8 cellular contexts compared by ENCODE assay signal in genomic region chr16:30558789-30559377, GRCh38. TPM values are rescaled to one million over a fixed set of nuclear protein-coding genes. Genes with fewer than 3 reads are reported as not detected.
DNase-seq lines count a peak whose midpoint lies in the region; ATAC-seq and TF ChIP-seq lines count a peak whose summit lies in the region.

No MANE protein-coding gene starts in this region.

- H3K27ac Mint-ChIP-seq in stimulated activated naive CD8-positive, alpha-beta T cell treated with anti-CD3 and anti-CD28 coated beads, Interleukin-15, Interleukin-2, amounts not matched to agents 100 ng/mL and 50 ng/mL, for 24 hours: peak overlapping the region; percentile 91
- no peak overlapping the region for H3K27ac Mint-ChIP-seq in MCF 10A (ENCODE audit: low read depth, unreplicated experiment)

- ATAC-seq in stimulated activated naive CD8-positive, alpha-beta T cell treated with anti-CD3 and anti-CD28 coated beads, Interleukin-15, Interleukin-2, amounts not matched to agents 100 U/mL and 50 U/mL, for 24 hours: no peak
- ATAC-seq in GM19023 (IDR thresholded peaks at IDR 0.05; ENCODE audit: unreplicated experiment) (no peak), HG03045 (IDR thresholded peaks at IDR 0.05; ENCODE audit: unreplicated experiment) (no peak)

- no peaks in the 10 kb centered on the region for H3K9me3 Mint-ChIP-seq in stimulated activated naive CD8-positive, alpha-beta T cell treated with anti-CD3 and anti-CD28 coated beads, Interleukin-15, Interleukin-2, amounts not matched to agents 100 ng/mL and 50 ng/mL, for 24 hours
- H3K9me3 Mint-ChIP-seq in MCF 10A (ENCODE audit: unreplicated experiment): no peaks in the 10 kb centered on the region

- H3K4me1 ChIP-seq in mucosa of rectum (ENCODE audit: control insufficient read depth in 2 of 2, insufficient read depth in 2 of 2, low read length in 2 of 2): peaks cover 17 to 35% of the 10 kb centered on the region in 2 donors

- peak overlapping the region in 1 of 2 donors; percentile 48 for H3K9ac ChIP-seq in mucosa of rectum (ENCODE audit: low read depth in 1 of 2, low read length in 2 of 2)

- no peaks in the 10 kb centered on the region for H3K27me3 Mint-ChIP-seq in stimulated activated naive CD8-positive, alpha-beta T cell treated with anti-CD3 and anti-CD28 coated beads, Interleukin-15, Interleukin-2, amounts not matched to agents 100 ng/mL and 50 ng/mL, for 24 hours
- no peaks in the 10 kb centered on the region for H3K27me3 Mint-ChIP-seq in MCF 10A (ENCODE audit: insufficient read depth, unreplicated experiment)

- no peak for TF ChIP-seq CTCF in MCF 10A (IDR thresholded peaks at IDR 0.05; ENCODE audit: unreplicated experiment)

- POLR2A ChIA-PET in MCF 10A (lab: Yijun Ruan, JAX): interaction anchor here (0.6 to 4.5 kb wide), 20 partner anchors 8 to 745 kb away, joined by 3 to 104 read pairs (median 4); partner anchors contain the start of genes DCTPP1, FBRS, ZNF688 and ZNF689

- H3K36me3 ChIP-seq in mucosa of rectum (ENCODE audit: control insufficient read depth in 2 of 2, insufficient read depth in 2 of 2, low read length in 2 of 2): peaks cover 2 to 10% of the 10 kb centered on the region in 2 donors

- H3K4me3 Mint-ChIP-seq in stimulated activated naive CD8-positive, alpha-beta T cell treated with anti-CD3 and anti-CD28 coated beads, Interleukin-15, Interleukin-2, amounts not matched to agents 100 ng/mL and 50 ng/mL, for 24 hours: peak overlapping the region; percentile 90
- peak overlapping the region; percentile 77 for H3K4me3 Mint-ChIP-seq in MCF 10A (ENCODE audit: unreplicated experiment)

- no peak for DNase-seq in stimulated activated naive CD8-positive, alpha-beta T cell treated with anti-CD3 and anti-CD28 coated beads, Interleukin-15, Interleukin-2, amounts not matched to agents 100 U/mL and 50 U/mL, for 24 hours
- DNase-seq in MCF 10A (ENCODE audit: unreplicated experiment) (no peak), NOMO-1 treated with DMSO at 0.1 percent for 48 hours (lab: John Stamatoyannopoulos, UW; ENCODE audit: unreplicated experiment) (no peak), NCI-H187 treated with DMSO at 0.1 percent for 48 hours (lab: John Stamatoyannopoulos, UW) (no peak)

- peaks cover 39% of the 10 kb centered on the region for H3K4me1 Mint-ChIP-seq in stimulated activated naive CD8-positive, alpha-beta T cell treated with anti-CD3 and anti-CD28 coated beads, Interleukin-15, Interleukin-2, amounts not matched to agents 100 ng/mL and 50 ng/mL, for 24 hours (ENCODE audit: low read depth)
- peaks cover 5% of the 10 kb centered on the region for H3K4me1 Mint-ChIP-seq in MCF 10A (ENCODE audit: insufficient read depth, unreplicated experiment)

- no peaks in the 10 kb centered on the region for H3K27me3 ChIP-seq in mucosa of rectum (ENCODE audit: control insufficient read depth in 2 of 2, insufficient read depth in 2 of 2, low read length in 2 of 2)

- BruUV-seq in MCF 10A (replicated peaks; lab: Mats Ljungman, UMichigan): no TSS peak

- peaks cover 19% of the 10 kb centered on the region for H3K36me3 Mint-ChIP-seq in stimulated activated naive CD8-positive, alpha-beta T cell treated with anti-CD3 and anti-CD28 coated beads, Interleukin-15, Interleukin-2, amounts not matched to agents 100 ng/mL and 50 ng/mL, for 24 hours (ENCODE audit: low read depth)
- peaks cover 22% of the 10 kb centered on the region for H3K36me3 Mint-ChIP-seq in MCF 10A (ENCODE audit: insufficient read depth, unreplicated experiment)

- CTCF ChIA-PET in MCF 10A (lab: Yijun Ruan, JAX): interaction anchor here (0.5 to 3.2 kb wide), 6 partner anchors 10 to 129 kb away, joined by 3 to 28 read pairs (median 8); partner anchors contain the start of genes DCTPP1 and ZNF747

- H3K9me3 ChIP-seq in mucosa of rectum (ENCODE audit: control insufficient read depth in 2 of 2, low read length in 2 of 2): no peaks in the 10 kb centered on the region

- intact Hi-C loops in MCF 10A (cut with micrococcal nuclease): loop anchor here (1.0 kb wide), 2 partner anchors 24 to 26 kb away; partner anchors contain the start of gene ZNF785

- H3K4me3 ChIP-seq in mucosa of rectum (ENCODE audit: low read length in 2 of 2): peak overlapping the region; percentile 21 to 73

- H3K27ac ChIP-seq in mucosa of rectum (ENCODE audit: low read depth in 2 of 2, low read length in 2 of 2): peak overlapping the region; percentile 90 to 92

RNA-seq across cellular contexts. Expression of gene ZNF764, which starts 0.7 kb away (rescaled TPM):
- 8.3 and 10.6 TPM in 2 replicates for total RNA-seq in MCF 10A (2022)

RNA-seq across cellular contexts. Expression of gene ZNF688, which starts 12.6 kb away (rescaled TPM):
- 9.0 and 11.6 TPM in 2 replicates for total RNA-seq in MCF 10A (2022)

RNA-seq across cellular contexts. Expression of gene ZNF747, which starts 24.2 kb away (rescaled TPM):
- total RNA-seq in MCF 10A (2022): 13.7 TPM in 2 replicates

RNA-seq across cellular contexts. Expression of gene ZNF785, which starts 26.6 kb away (rescaled TPM):
- 12.8 and 16.3 TPM in 2 replicates for total RNA-seq in MCF 10A (2022)

RNA-seq across cellular contexts. Expression of gene ZNF768, which starts 32.5 kb away (rescaled TPM):
- 38.6 and 39.3 TPM in 2 replicates for total RNA-seq in MCF 10A (2022)
